8 cellular contexts compared by ENCODE assay signal in genomic region chr17:78378225-78379133, GRCh38. TPM values are rescaled to one million over a fixed set of nuclear protein-coding genes. Genes with fewer than 3 reads are reported as not detected.
A peak's percentile ranks its signal among the peaks of the same experiment; 100 is the strongest.
DNase-seq lines count a peak whose midpoint lies in the region; ATAC-seq and TF ChIP-seq lines count a peak whose summit lies in the region.

PGS1 (plus strand) TSS chr17:78378649; CDS start chr17:78378666, 17 bp downstream.

- POLR2A ChIA-PET in activated CD4-positive, alpha-beta T cell treated with anti-CD3 and anti-CD28 coated beads, Interleukin-2, amount 10 ng/mL, durations not matched to agents 7 days and 5 days (lab: Charles Lee), result interaction anchor here (1.2 kb wide), 1 partner anchor 10 kb away, joined by 3 read pairs; no protein-coding TSS in a partner anchor

- peak within 1 kb of the TSS; percentile 89 for H3K9ac ChIP-seq in ES-I3 (ENCODE audit: low read depth, low read length)

- peak within 1 kb of the TSS; percentile 93 for H3K27ac Mint-ChIP-seq in activated CD4-positive, alpha-beta T cell treated with anti-CD3 and anti-CD28 coated beads, Interleukin-2, amount 10 ng/mL, durations not matched to agents 7 days and 5 days

- ATAC-seq in HG02623 (IDR thresholded peaks at IDR 0.05; ENCODE audit: unreplicated experiment) (peak; percentile 60), left lung (peak; percentile 72)

- peaks cover 45% of the 10 kb centered on the region for H3K4me1 Mint-ChIP-seq in activated CD4-positive, alpha-beta T cell treated with anti-CD3 and anti-CD28 coated beads, Interleukin-2, amount 10 ng/mL, durations not matched to agents 7 days and 5 days

- no peak for TF ChIP-seq CTCF in left lung (IDR thresholded peaks at IDR 0.05)

- CTCF ChIA-PET in activated CD4-positive, alpha-beta T cell treated with anti-CD3 and anti-CD28 coated beads, Interleukin-2, amount 10 ng/mL, durations not matched to agents 7 days and 5 days (lab: Charles Lee), result interaction anchor here (1.3 to 5.2 kb wide), 5 partner anchors 9 to 44 kb away, joined by 5 to 26 read pairs (median 8); no protein-coding TSS in a partner anchor

- H3K9me3 ChIP-seq in ES-I3 (ENCODE audit: control insufficient read depth, insufficient read depth, low read length), result no peaks in the 10 kb centered on the region
- H3K9me3 ChIP-seq in left lung, result no peaks in the 10 kb centered on the region

- H3K36me3 Mint-ChIP-seq in activated CD4-positive, alpha-beta T cell treated with anti-CD3 and anti-CD28 coated beads, Interleukin-2, amount 10 ng/mL, durations not matched to agents 7 days and 5 days (ENCODE audit: low read depth), result peaks cover 27% of the 10 kb centered on the region

- peaks cover 46% of the 10 kb centered on the region for H3K4me1 ChIP-seq in ES-I3 (ENCODE audit: insufficient read depth, low read length)
- H3K4me1 ChIP-seq in left lung, result peaks cover 45 to 90% of the 10 kb centered on the region in 2 donors

- H3K27me3 Mint-ChIP-seq in activated CD4-positive, alpha-beta T cell treated with anti-CD3 and anti-CD28 coated beads, Interleukin-2, amount 10 ng/mL, durations not matched to agents 7 days and 5 days, result no peaks in the 10 kb centered on the region

- peak within 1 kb of the TSS; percentile 94 to 99 for H3K27ac ChIP-seq in left lung

- intact Hi-C loops in left lung (cut with DNase I), result no loop called here

- no peaks in the 10 kb centered on the region for H3K9me3 Mint-ChIP-seq in activated CD4-positive, alpha-beta T cell treated with anti-CD3 and anti-CD28 coated beads, Interleukin-2, amount 10 ng/mL, durations not matched to agents 7 days and 5 days

- peak; percentile 10 for DNase-seq in NCI-H446 treated with DMSO at 0.1 percent for 48 hours (lab: John Stamatoyannopoulos, UW)
- peak; percentile 87 for DNase-seq in activated CD4-positive, alpha-beta T cell treated with anti-CD3 and anti-CD28 coated beads, Interleukin-2, amount 10 ng/mL, durations not matched to agents 7 days and 5 days
- peak; percentile 58 for DNase-seq in dedifferentiated amniotic fluid mesenchymal stem cell (ENCODE audit: extremely low spot score)
- DNase-seq in left lung, result peak; percentile 85 to 96
- DNase-seq in stimulated activated CD4-positive, alpha-beta T cell treated with anti-CD3 and anti-CD28 coated beads, Interleukin-4, amount 100 ng/mL, for 1 hour, result peak; percentile 83
- no peak for DNase-seq in kidney glomerular epithelial cell (lab: John Stamatoyannopoulos, UW)

- 0 out of 2 replicates have a peak, but pooled peaks cover 3% of the 10 kb centered on the region for H3K36me3 ChIP-seq in ES-I3 (ENCODE audit: insufficient read depth, low read length)
- H3K36me3 ChIP-seq in left lung, result peaks cover 0 to 10% of the 10 kb centered on the region in 2 donors

- H3K27me3 ChIP-seq in left lung, result no peaks in the 10 kb centered on the region

- peak within 1 kb of the TSS; percentile 97 for H3K4me3 Mint-ChIP-seq in activated CD4-positive, alpha-beta T cell treated with anti-CD3 and anti-CD28 coated beads, Interleukin-2, amount 10 ng/mL, durations not matched to agents 7 days and 5 days

- H3K4me3 ChIP-seq in left lung, result peak within 1 kb of the TSS; percentile 96 to 97

RNA-seq across cellular contexts. Expression of gene PGS1, which starts in this region (rescaled TPM):
- total RNA-seq in activated CD4-positive, alpha-beta T cell treated with anti-CD3 and anti-CD28 coated beads, Interleukin-2, amount 10 ng/mL, durations not matched to agents 7 days and 5 days, result 10 to 100 TPM; 71.1 to 78.3 TPM
- 10 to 100 TPM; 63.4 to 83.6 TPM for total RNA-seq in left lung
